3 cellular contexts compared by ENCODE assay signal in genomic region chr20:4468114-4468513, GRCh38.
A peak's percentile ranks its signal among the peaks of the same experiment; 100 is the strongest.
TF ChIP-seq lines count a peak whose summit lies in the region.

No MANE protein-coding gene starts in this region.

TF ChIP-seq in IMR-90, 13 proteins besides CTCF, POLR2A, EP300 and RAD21:
- TF ChIP-seq CEBPB (IDR thresholded peaks at IDR 0.05; ENCODE audit: low read depth, low read length) (no peak), RFX5 (IDR thresholded peaks at IDR 0.05; ENCODE audit: low read depth, low read length) (no peak), FOS (IDR thresholded peaks at IDR 0.05; ENCODE audit: low read depth, low read length) (no peak), NFE2L2 (IDR thresholded peaks at IDR 0.05; ENCODE audit: low read depth, low read length) (no peak), ELK1 (IDR thresholded peaks at IDR 0.05; ENCODE audit: borderline replicate concordance, low read depth, low read length) (no peak), BHLHE40 (IDR thresholded peaks at IDR 0.05; ENCODE audit: low read depth, low read length) (no peak), SMC3 (IDR thresholded peaks at IDR 0.05; ENCODE audit: low read depth, low read length) (no peak), MAZ (IDR thresholded peaks at IDR 0.05; ENCODE audit: borderline replicate concordance, low read depth, low read length) (no peak), MXI1 (IDR thresholded peaks at IDR 0.05; ENCODE audit: borderline replicate concordance, low read depth, low read length) (no peak), RCOR1 (IDR thresholded peaks at IDR 0.05; ENCODE audit: insufficient replicate concordance, low read length) (no peak), CHD1 (IDR thresholded peaks at IDR 0.05; ENCODE audit: low read depth, low read length) (no peak), MAFK (IDR thresholded peaks at IDR 0.05; ENCODE audit: low read depth, low read length) (no peak), USF2 (IDR thresholded peaks at IDR 0.05; ENCODE audit: low read depth, low read length) (no peak)

TF ChIP-seq in SK-N-SH, 30 proteins besides CTCF, POLR2A, EP300 and RAD21:
- no peak for TF ChIP-seq NFIC (IDR thresholded peaks at IDR 0.05; ENCODE audit: borderline replicate concordance)
- no peak for TF ChIP-seq REST (IDR thresholded peaks at IDR 0.05; ENCODE audit: low read depth, low read length)
- peak; percentile 21; the same call in 1 of the 2 replicates for TF ChIP-seq JUND (IDR thresholded peaks at IDR 0.05)
- peak; percentile 52 for TF ChIP-seq PBX3 (IDR thresholded peaks at IDR 0.05)
- peak; percentile 57 for TF ChIP-seq TCF12 (IDR thresholded peaks at IDR 0.05)
- no peak for TF ChIP-seq CHD2 (IDR thresholded peaks at IDR 0.05; ENCODE audit: low read length, partially characterized antibody)
- TF ChIP-seq FOSL2 (IDR thresholded peaks at IDR 0.05; ENCODE audit: borderline replicate concordance, low read depth): peak; percentile 39; the same call in 1 of the 2 replicates

TF ChIP-seq in HepG2, 621 proteins besides CTCF, POLR2A, EP300 and RAD21:
- no peak for TF ChIP-seq TBX2 (CRISPR knock-in tag; IDR thresholded peaks at IDR 0.05; ENCODE audit: borderline replicate concordance)
- no peak for TF ChIP-seq ZNF609 (CRISPR knock-in tag; IDR thresholded peaks at IDR 0.05; ENCODE audit: borderline replicate concordance)
- TF ChIP-seq ZSCAN29 (CRISPR knock-in tag; conservative IDR thresholded peaks at IDR 0.05): no peak
- no peak for TF ChIP-seq ELK4 (CRISPR knock-in tag; IDR thresholded peaks at IDR 0.05; ENCODE audit: borderline replicate concordance)
- no peak for TF ChIP-seq ZNF770 (CRISPR knock-in tag; IDR thresholded peaks at IDR 0.05)
- TF ChIP-seq CEBPB (IDR thresholded peaks at IDR 0.05; ENCODE audit: borderline replicate concordance, low read depth, low read length): no peak
- TF ChIP-seq ZNF496 (CRISPR knock-in tag; IDR thresholded peaks at IDR 0.05; ENCODE audit: insufficient replicate concordance): no peak
- TF ChIP-seq MBD4 (IDR thresholded peaks at IDR 0.05; ENCODE audit: borderline replicate concordance, low read length): no peak
- no peak for TF ChIP-seq TRAFD1 (CRISPR knock-in tag; IDR thresholded peaks at IDR 0.05; ENCODE audit: borderline replicate concordance)
- TF ChIP-seq KDM4B (CRISPR knock-in tag; IDR thresholded peaks at IDR 0.05): no peak
- TF ChIP-seq TMF1 (CRISPR knock-in tag; IDR thresholded peaks at IDR 0.05; ENCODE audit: low read depth): no peak
- TF ChIP-seq ZNF234 (CRISPR knock-in tag; conservative IDR thresholded peaks at IDR 0.05): no peak
- TF ChIP-seq WIZ (CRISPR knock-in tag; IDR thresholded peaks at IDR 0.05): no peak
- TF ChIP-seq HOMEZ (CRISPR knock-in tag; IDR thresholded peaks at IDR 0.05; ENCODE audit: low read depth): no peak
- no peak for TF ChIP-seq ZNF510 (CRISPR knock-in tag; IDR thresholded peaks at IDR 0.05; ENCODE audit: low read depth)
TF ChIP-seq in HepG2: peak in this region for 0.
